In genomic region chr9:121222524-121223171, GRCh38 we compare ENCODE assay signal across 9 cellular contexts. TPM values are rescaled to one million over a fixed set of nuclear protein-coding genes. Genes with fewer than 3 reads are reported as not detected.
DNase-seq lines count a peak whose midpoint lies in the region; ATAC-seq, FAIRE-seq and TF ChIP-seq lines count a peak whose summit lies in the region.
"Had no signal": no experiment of that assay in that cellular context is flagged by ENCODE, and none has a peak within 500 bp of the region (broad histone marks: within the 10 kb centered on the region; RNA-seq: fewer than 3 reads in every experiment).

No MANE protein-coding gene starts in this region.

- H3K4me1 ChIP-seq in suprapubic skin, result peaks cover 4% of the 10 kb centered on the region

- no peaks in the 10 kb centered on the region for H3K36me3 ChIP-seq in suprapubic skin

- H3K4me3 Mint-ChIP-seq in activated T-cell treated with anti-CD3 and anti-CD28 coated beads, Interleukin-2, amount 50 U/mL, for 24 hours, result no peak overlapping the region
- no peak overlapping the region for H3K4me3 Mint-ChIP-seq in T-helper 17 cell

- no peak overlapping the region for H3K27ac ChIP-seq in suprapubic skin

- no peak for FAIRE-seq in D721Med (lab: Jason Lieb, UNC)

- H3K9me3 Mint-ChIP-seq in activated T-cell treated with anti-CD3 and anti-CD28 coated beads, Interleukin-2, amount 50 U/mL, for 24 hours, result no peaks in the 10 kb centered on the region

- H3K27me3 Mint-ChIP-seq in activated T-cell treated with anti-CD3 and anti-CD28 coated beads, Interleukin-2, amount 50 U/mL, for 24 hours, result no peaks in the 10 kb centered on the region
- no peaks in the 10 kb centered on the region for H3K27me3 Mint-ChIP-seq in T-helper 17 cell

- peaks cover 5% of the 10 kb centered on the region for H3K4me1 Mint-ChIP-seq in activated T-cell treated with anti-CD3 and anti-CD28 coated beads, Interleukin-2, amount 50 U/mL, for 24 hours (ENCODE audit: low read depth)
- no peaks in the 10 kb centered on the region for H3K4me1 Mint-ChIP-seq in T-helper 17 cell

- H3K36me3 Mint-ChIP-seq in activated T-cell treated with anti-CD3 and anti-CD28 coated beads, Interleukin-2, amount 50 U/mL, for 24 hours (ENCODE audit: low read depth), result no peaks in the 10 kb centered on the region
- H3K36me3 Mint-ChIP-seq in T-helper 17 cell (ENCODE audit: low read depth), result no peaks in the 10 kb centered on the region

- H3K9me3 ChIP-seq in suprapubic skin (no peaks in the 10 kb centered on the region), T-helper 17 cell (ENCODE audit: control insufficient read depth, low read length, poor library complexity, severe bottlenecking) (no peaks in the 10 kb centered on the region)

- 62% methylated on average over 12 of the region's 12 CpGs for WGBS in suprapubic skin

- no peak overlapping the region for H3K27ac Mint-ChIP-seq in activated T-cell treated with anti-CD3 and anti-CD28 coated beads, Interleukin-2, amount 50 U/mL, for 24 hours
- H3K27ac Mint-ChIP-seq in T-helper 17 cell, result no peak overlapping the region

- no peaks in the 10 kb centered on the region for H3K27me3 ChIP-seq in suprapubic skin

- no peak overlapping the region for H3K4me3 ChIP-seq in suprapubic skin

- no peak for ATAC-seq in HG02981 (IDR thresholded peaks at IDR 0.05; ENCODE audit: unreplicated experiment)
- no peak for ATAC-seq in T-helper 17 cell

- no peak for TF ChIP-seq EP300 in suprapubic skin (IDR thresholded peaks at IDR 0.05)

- DNase-seq in D721Med (ENCODE audit: insufficient read length, low spot score), result no peak
- DNase-seq in Kasumi-1 (lab: John Stamatoyannopoulos, UW), result peak; percentile 64 to 71
- DNase-seq in SKM-1 (lab: John Stamatoyannopoulos, UW; ENCODE audit: unreplicated experiment), result peak; percentile 36
- peak; percentile 45 for DNase-seq in glomerular visceral epithelial cell (ENCODE audit: extremely low spot score)
- DNase-seq in suprapubic skin (ENCODE audit: low spot score in 2 of 2), result no peak
- no peak for DNase-seq in activated T-cell treated with anti-CD3 and anti-CD28 coated beads, Interleukin-2, amount 50 U/mL, for 24 hours
- no peak for DNase-seq in T-helper 17 cell
- DNase-seq: left cardiac atrium had no signal

- TF ChIP-seq POLR2A in suprapubic skin (IDR thresholded peaks at IDR 0.05), result no peak

- TF ChIP-seq CTCF in D721Med (IDR thresholded peaks at IDR 0.05; ENCODE audit: insufficient read depth, missing control alignments) (peak; percentile 75), suprapubic skin (IDR thresholded peaks at IDR 0.05) (peak; percentile 32 to 53)

RNA-seq across cellular contexts. Expression of gene RAB14, which starts 21.0 kb away (rescaled TPM):
- 10 to 100 TPM; 41.4 to 49.5 (median 45.9) TPM for total RNA-seq in suprapubic skin
- total RNA-seq in T-helper 17 cell, result 10 to 100 TPM; 42.1 to 49.8 TPM

RNA-seq across cellular contexts. Expression of gene GSN, which starts 45.3 kb away (rescaled TPM):
- total RNA-seq in suprapubic skin (100 to 1,000 TPM; 681 to 944 (median 771) TPM), T-helper 17 cell (10 to 100 TPM in 1 of 2 donors, 1 to 10 TPM in 1; 5.4 to 29.6 TPM)

Comparison
In these comparisons a context has a peak if more than half of its experiments do, and no peak if none do; other contexts are left out.
1. DNase-seq: peak in Kasumi-1 (2 of 2), SKM-1 (single experiment) and glomerular visceral epithelial cell (single experiment); none in D721Med (single experiment), suprapubic skin (0 of 2), activated T-cell treated with anti-CD3 and anti-CD28 coated beads, Interleukin-2, amount 50 U/mL, for 24 hours (single experiment) and T-helper 17 cell (0 of 3).
2. RNA of gene GSN, which starts 45.3 kb away (total RNA-seq): 681 to 944 TPM in suprapubic skin; 5.4 to 29.6 TPM in T-helper 17 cell; every median in the first group is over 10 times any median in the second.